Comparison of ENCODE assay signal across 13 cellular contexts in genomic region chr12:24730461-24730896, GRCh38.
DNase-seq lines count a peak whose midpoint lies in the region; ATAC-seq and TF ChIP-seq lines count a peak whose summit lies in the region.
"Had no signal": no experiment of that assay in that cellular context is flagged by ENCODE, and none has a peak within 500 bp of the region (broad histone marks: within the 10 kb centered on the region; RNA-seq: fewer than 3 reads in every experiment).

No MANE protein-coding gene starts in this region.

- peak overlapping the region; percentile 56 for H3K4me2 ChIP-seq in smooth muscle cell

- no peak for TF ChIP-seq CTCF in smooth muscle cell (IDR thresholded peaks at IDR 0.05; ENCODE audit: borderline replicate concordance, insufficient read depth, poor library complexity, severe bottlenecking)

- H3K9ac ChIP-seq in smooth muscle cell (ENCODE audit: low read depth) = no peak overlapping the region

- H3K36me3 Mint-ChIP-seq in activated T-cell treated with anti-CD3 and anti-CD28 coated beads, Interleukin-2, amount 50 U/mL, for 4 hours (ENCODE audit: insufficient read depth) = no peaks in the 10 kb centered on the region
- H3K36me3 Mint-ChIP-seq: immature natural killer cell had no signal

- H3K27ac ChIP-seq in smooth muscle cell (ENCODE audit: low read depth) = peak overlapping the region; percentile 71
- H3K27ac ChIP-seq: body of pancreas, WERI-Rb-1 had no signal

- ATAC-seq in activated T-cell treated with anti-CD3 and anti-CD28 coated beads, Interleukin-2, amount 50 U/mL, for 4 hours = peak; percentile 83 to 91
- peak; percentile 49 for ATAC-seq in GM21390 (IDR thresholded peaks at IDR 0.05; ENCODE audit: unreplicated experiment)
- peak; percentile 46 for ATAC-seq in HG03095 (IDR thresholded peaks at IDR 0.05; ENCODE audit: unreplicated experiment)
- ATAC-seq: body of pancreas had no signal

- DNase-seq in activated T-cell treated with anti-CD3 and anti-CD28 coated beads, Interleukin-2, amount 50 U/mL, for 4 hours = no peak
- DNase-seq in activated T-cell treated with anti-CD3 and anti-CD28 coated beads, Interleukin-2, amount 50 U/mL, for 1 hour = no peak
- DNase-seq in smooth muscle cell (lab: John Stamatoyannopoulos, UW; ENCODE audit: unreplicated experiment) = no peak
- DNase-seq in AG08396 (ENCODE audit: low spot score) = no peak
- DNase-seq in SKM-1 treated with dmso at 0.1 percent for 144 hours (lab: John Stamatoyannopoulos, UW; ENCODE audit: unreplicated experiment) = no peak
- no peak for DNase-seq in NCI-H524 treated with DMSO at 0.1 percent for 48 hours (lab: John Stamatoyannopoulos, UW)
- DNase-seq: body of pancreas; immature natural killer cell; NCI-H2029 treated with DMSO at 0.1 percent for 48 hours; NK-92 treated with Interleukin-12 subunit alpha and Interleukin-12 subunit beta, amount 100 ng/mL, for 24 hours; WERI-Rb-1 had no signal

- no peaks in the 10 kb centered on the region for H3K27me3 ChIP-seq in smooth muscle cell (ENCODE audit: low read depth)
- H3K27me3 ChIP-seq: body of pancreas had no signal

- 100% methylated on average over 1 of the region's 1 CpG for WGBS in smooth muscle cell (ENCODE audit: low lambda C conversion rate)

- no peak overlapping the region for H3K4me3 Mint-ChIP-seq in activated T-cell treated with anti-CD3 and anti-CD28 coated beads, Interleukin-2, amount 50 U/mL, for 4 hours
- H3K4me3 Mint-ChIP-seq: immature natural killer cell had no signal

- H3K9me3 Mint-ChIP-seq in activated T-cell treated with anti-CD3 and anti-CD28 coated beads, Interleukin-2, amount 50 U/mL, for 4 hours = no peaks in the 10 kb centered on the region
- H3K9me3 Mint-ChIP-seq: immature natural killer cell had no signal

- no peaks in the 10 kb centered on the region for H3K9me3 ChIP-seq in smooth muscle cell (replicated peaks; ENCODE audit: low read depth)
- H3K9me3 ChIP-seq: body of pancreas had no signal

- H3K4me3 ChIP-seq in smooth muscle cell = no peak overlapping the region
- H3K4me3 ChIP-seq: body of pancreas had no signal

- H3F3A ChIP-seq in smooth muscle cell (ENCODE audit: low read depth) = peaks cover 10% of the 10 kb centered on the region

- no peaks in the 10 kb centered on the region for H3K36me3 ChIP-seq in smooth muscle cell (ENCODE audit: low read depth)
- H3K36me3 ChIP-seq: WERI-Rb-1 had no signal

- H3K4me1 ChIP-seq in smooth muscle cell (ENCODE audit: low read depth) = peaks cover 17% of the 10 kb centered on the region
- H3K4me1 ChIP-seq: body of pancreas had no signal

- H3K79me2 ChIP-seq in smooth muscle cell (ENCODE audit: low read depth) = no peaks in the 10 kb centered on the region

- H3K4me1 Mint-ChIP-seq in activated T-cell treated with anti-CD3 and anti-CD28 coated beads, Interleukin-2, amount 50 U/mL, for 4 hours (ENCODE audit: low read depth) = peaks cover 17% of the 10 kb centered on the region

- H3K27me3 Mint-ChIP-seq in activated T-cell treated with anti-CD3 and anti-CD28 coated beads, Interleukin-2, amount 50 U/mL, for 4 hours (ENCODE audit: low read depth) = no peaks in the 10 kb centered on the region

- H2AFZ ChIP-seq in smooth muscle cell (ENCODE audit: low read depth) = peak overlapping the region; percentile 3

- H4K20me1 ChIP-seq in smooth muscle cell (ENCODE audit: low read depth) = no peaks in the 10 kb centered on the region
